ENCODE assay signal across 11 cellular contexts in genomic region chr15:97521894-97522293, GRCh38.
DNase-seq lines count a peak whose midpoint lies in the region; ATAC-seq and TF ChIP-seq lines count a peak whose summit lies in the region.
"Had no signal": no experiment of that assay in that cellular context is flagged by ENCODE, and none has a peak within 500 bp of the region (broad histone marks: within the 10 kb centered on the region; RNA-seq: fewer than 3 reads in every experiment).

No MANE protein-coding gene starts in this region.

- H4K20me1 ChIP-seq in PC-9 (ENCODE audit: insufficient read depth), result no peaks in the 10 kb centered on the region

- intact Hi-C loops in PC-9 (cut with micrococcal nuclease; ENCODE audit: unreplicated experiment), result no loop called here
- intact Hi-C loops in prostate gland (cut with DNase I), result no loop called here

- H3K9me3 ChIP-seq in BE2C, result no peaks in the 10 kb centered on the region
- no peaks in the 10 kb centered on the region; the same call in 1 of the 2 replicates for H3K9me3 ChIP-seq in PC-9 (ENCODE audit: insufficient read depth, low read depth)
- no peaks in the 10 kb centered on the region for H3K9me3 ChIP-seq in gastroesophageal sphincter
- H3K9me3 ChIP-seq in prostate gland, result no peaks in the 10 kb centered on the region

- H2AK5ac ChIP-seq in mesendoderm (ENCODE audit: low read length), result no peak overlapping the region

- TF ChIP-seq POLR2A in gastroesophageal sphincter (IDR thresholded peaks at IDR 0.05) (no peak), prostate gland (IDR thresholded peaks at IDR 0.05) (no peak)

- POLR2A ChIA-PET in PC-9 (lab: Charles Lee; ENCODE audit: unreplicated experiment), result no interaction called here

- H3K36me3 ChIP-seq in BE2C (no peaks in the 10 kb centered on the region), PC-9 (ENCODE audit: low read depth) (no peaks in the 10 kb centered on the region), gastroesophageal sphincter (no peaks in the 10 kb centered on the region), mesendoderm (ENCODE audit: control insufficient read depth, insufficient read depth, low read length) (no peaks in the 10 kb centered on the region), prostate gland (no peaks in the 10 kb centered on the region)

- no peak overlapping the region for H3K4ac ChIP-seq in mesendoderm (ENCODE audit: low read depth, low read length)

- no peak overlapping the region for H2AFZ ChIP-seq in PC-9

- DNase-seq in BE2C (no peak), PC-9 (no peak), occipital lobe (lab: John Stamatoyannopoulos, UW) (peak; percentile 59), mesendoderm (no peak), prostate gland (ENCODE audit: low spot score) (no peak), omental fat pad (ENCODE audit: low spot score) (no peak)
- DNase-seq: activated CD4-positive, CD25-positive, alpha-beta regulatory T cell; AML-193; NCI-H187 treated with DMSO at 0.1 percent for 48 hours had no signal

- H2BK5ac ChIP-seq in mesendoderm (ENCODE audit: low read length), result no peak overlapping the region

- H3K27ac ChIP-seq in PC-9, result no peak overlapping the region
- no peak overlapping the region for H3K27ac ChIP-seq in gastroesophageal sphincter
- no peak overlapping the region for H3K27ac ChIP-seq in mesendoderm (ENCODE audit: low read depth, low read length)
- no peak overlapping the region for H3K27ac ChIP-seq in prostate gland

- H3K27me3 ChIP-seq in BE2C, result no peaks in the 10 kb centered on the region; the same call in 1 of the 2 replicates
- peaks cover 31% of the 10 kb centered on the region for H3K27me3 ChIP-seq in PC-9 (ENCODE audit: insufficient read depth, low read depth)
- H3K27me3 ChIP-seq in gastroesophageal sphincter, result no peaks in the 10 kb centered on the region
- no peaks in the 10 kb centered on the region for H3K27me3 ChIP-seq in mesendoderm (ENCODE audit: insufficient read depth, low read length, poor library complexity)
- H3K27me3 ChIP-seq in prostate gland (replicated peaks; ENCODE audit: insufficient read depth), result no peaks in the 10 kb centered on the region

- H3K4me2 ChIP-seq in PC-9 (peak overlapping the region; percentile 26; the same call in 1 of the 2 replicates), mesendoderm (ENCODE audit: low read length) (no peak overlapping the region)

- H3K9ac ChIP-seq in mesendoderm (ENCODE audit: low read length), result no peak overlapping the region

- no peaks in the 10 kb centered on the region for H3K79me1 ChIP-seq in mesendoderm (ENCODE audit: low read length)

- no peak overlapping the region for H3K56ac ChIP-seq in mesendoderm (ENCODE audit: low read length)

- no peak for TF ChIP-seq CTCF in BE2C (IDR thresholded peaks at IDR 0.05; ENCODE audit: low read depth, low read length)
- no peak for TF ChIP-seq CTCF in PC-9 (conservative IDR thresholded peaks at IDR 0.05)
- TF ChIP-seq CTCF in gastroesophageal sphincter (IDR thresholded peaks at IDR 0.05), result no peak
- TF ChIP-seq CTCF in prostate gland (IDR thresholded peaks at IDR 0.05), result no peak
- no peak for TF ChIP-seq CTCF in omental fat pad (IDR thresholded peaks at IDR 0.05)

- no TSS peak for BruUV-seq in PC-9 (replicated peaks; lab: Mats Ljungman, UMichigan)

- no peak overlapping the region for H4K5ac ChIP-seq in mesendoderm (ENCODE audit: low read length)

- H3K23ac ChIP-seq in mesendoderm (ENCODE audit: low read length), result no peak overlapping the region

- no peaks in the 10 kb centered on the region for H3K9me2 ChIP-seq in PC-9 (ENCODE audit: insufficient read depth)

- H2BK120ac ChIP-seq in mesendoderm (ENCODE audit: low read depth, low read length), result no peak overlapping the region

- 0 out of 2 replicates have a peak overlapping the region, but pooled peaks have one; percentile 2 for H3K4me3 ChIP-seq in BE2C (ENCODE audit: low read depth, low read length)
- no peak overlapping the region for H3K4me3 ChIP-seq in PC-9
- peak overlapping the region; percentile 3 to 30 for H3K4me3 ChIP-seq in gastroesophageal sphincter
- H3K4me3 ChIP-seq in mesendoderm (ENCODE audit: low read length), result no peak overlapping the region
- no peak overlapping the region for H3K4me3 ChIP-seq in prostate gland

- no peak overlapping the region for H3K18ac ChIP-seq in mesendoderm (ENCODE audit: low read length)

- CTCF ChIA-PET in PC-9 (lab: Charles Lee), result no interaction called here

- no peak overlapping the region for H4K8ac ChIP-seq in mesendoderm (ENCODE audit: low read depth, low read length)

- no peaks in the 10 kb centered on the region for H3K4me1 ChIP-seq in BE2C
- no peaks in the 10 kb centered on the region for H3K4me1 ChIP-seq in PC-9 (replicated peaks; ENCODE audit: insufficient read depth)
- H3K4me1 ChIP-seq in gastroesophageal sphincter, result peaks cover 0 to 10% (median 0%) of the 10 kb centered on the region in 3 donors
- H3K4me1 ChIP-seq in mesendoderm (ENCODE audit: control insufficient read depth, low read depth, low read length), result no peaks in the 10 kb centered on the region
- H3K4me1 ChIP-seq in prostate gland (replicated peaks), result no peaks in the 10 kb centered on the region

- no peak for TF ChIP-seq EP300 in gastroesophageal sphincter (IDR thresholded peaks at IDR 0.05)

- no peak for ATAC-seq in gastroesophageal sphincter
- no peak for ATAC-seq in GM21737 (IDR thresholded peaks at IDR 0.05; ENCODE audit: unreplicated experiment)
- ATAC-seq in omental fat pad (ENCODE audit: low FRiP score), result no peak

- no peaks in the 10 kb centered on the region for H3F3A ChIP-seq in PC-9 (ENCODE audit: insufficient read depth, low read depth)

- H3K79me2 ChIP-seq in PC-9 (ENCODE audit: low read depth), result no peaks in the 10 kb centered on the region
- no peaks in the 10 kb centered on the region for H3K79me2 ChIP-seq in mesendoderm (ENCODE audit: control insufficient read depth, insufficient read depth, low read length)

- WGBS in gastroesophageal sphincter (ENCODE audit: low coverage in 1 of 2), 2 donors, result 0% methylated on average over 5 to 6 of the region's 6 CpGs
- WGBS in mesendoderm (ENCODE audit: extremely low coverage, insufficient coverage, low lambda C conversion rate), result no CpG with 5 or more reads among the region's 6 CpGs
- 12% methylated on average over 6 of the region's 6 CpGs for WGBS in prostate gland

- H2BK15ac ChIP-seq in mesendoderm (replicated peaks; ENCODE audit: low read depth), result no peak overlapping the region

Comparison
In these comparisons a context has a peak if more than half of its experiments do, and no peak if none do; other contexts are left out.
1. H3K4me3 ChIP-seq: peak in BE2C (single experiment) and gastroesophageal sphincter (2 of 2); none in PC-9 (single experiment), mesendoderm (single experiment) and prostate gland (0 of 2).